22 cellular contexts compared by ENCODE assay signal in the genomic region with DNA sequence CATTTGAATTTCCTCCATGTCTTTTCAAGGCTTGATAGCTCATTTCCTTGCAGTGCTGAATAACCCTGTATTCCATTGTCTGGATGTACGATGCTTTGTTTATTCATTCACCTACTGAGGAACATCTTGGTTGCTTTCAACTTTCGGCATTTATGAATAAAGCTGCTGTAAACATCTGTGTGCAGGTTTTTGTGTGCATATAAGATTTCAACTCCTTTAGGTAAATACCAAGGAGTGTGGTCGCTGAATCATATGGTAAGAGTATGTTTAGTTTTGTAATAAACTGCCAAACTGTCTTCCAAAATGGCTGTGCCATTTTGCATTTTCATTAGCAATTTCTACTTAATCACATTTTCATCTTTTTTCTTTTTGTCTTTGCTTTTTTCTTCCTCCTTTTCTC.
"Had no signal": no experiment of that assay in that cellular context is flagged by ENCODE, and none has a peak within 500 bp of the region (broad histone marks: within the 10 kb centered on the region; RNA-seq: fewer than 3 reads in every experiment).

No MANE protein-coding gene starts in this region.

- ATAC-seq: effector memory CD8-positive, alpha-beta T cell; foreskin keratinocyte; gastroesophageal sphincter; heart left ventricle; left cardiac atrium; left lung; left ventricle myocardium superior; lower lobe of right lung; naive thymus-derived CD4-positive, alpha-beta T cell had no signal

- H3K9me3 ChIP-seq: colonic mucosa, esophagus muscularis mucosa, gastroesophageal sphincter, left lung, lower lobe of right lung had no signal

- H3K4me1 Mint-ChIP-seq: naive thymus-derived CD4-positive, alpha-beta T cell had no signal

- FAIRE-seq: endothelial cell of umbilical vein, frontal cortex, islet of Langerhans, keratinocyte had no signal

- H3K27ac Mint-ChIP-seq: dendritic cell treated with granulocyte-macrophage colony-stimulating factor and Interleukin-4, amounts not matched to agents 40 ng/mL and 50 ng/mL, for 4 days; effector memory CD8-positive, alpha-beta T cell; endodermal cell; naive thymus-derived CD4-positive, alpha-beta T cell had no signal

- H3K4me3 ChIP-seq: colonic mucosa, esophagus muscularis mucosa, gastroesophageal sphincter, heart left ventricle, left lung, lower lobe of right lung had no signal

- DNase-seq: colonic mucosa; cortex of kidney; effector CD8-positive, alpha-beta T cell; effector memory CD8-positive, alpha-beta T cell; endodermal cell; foreskin keratinocyte; heart left ventricle; hippocampal formation; left cardiac atrium; left lung; left ventricle myocardium superior; lower lobe of right lung; mesenchymal stem cell; midbrain; naive thymus-derived CD4-positive, alpha-beta T cell had no signal

- H3K27me3 Mint-ChIP-seq: effector memory CD8-positive, alpha-beta T cell had no signal

- H3K4me1 ChIP-seq: colonic mucosa, esophagus muscularis mucosa, foreskin keratinocyte, left lung, lower lobe of right lung had no signal

- H3K27ac ChIP-seq: colonic mucosa, esophagus muscularis mucosa, foreskin keratinocyte, gastroesophageal sphincter, left lung, lower lobe of right lung had no signal

- H3K4me3 Mint-ChIP-seq: dendritic cell treated with granulocyte-macrophage colony-stimulating factor and Interleukin-4, amounts not matched to agents 40 ng/mL and 50 ng/mL, for 4 days; effector memory CD8-positive, alpha-beta T cell; endodermal cell; naive thymus-derived CD4-positive, alpha-beta T cell had no signal

- H3K9me3 Mint-ChIP-seq: dendritic cell treated with granulocyte-macrophage colony-stimulating factor and Interleukin-4, amounts not matched to agents 40 ng/mL and 50 ng/mL, for 4 days; endodermal cell had no signal

- H3K27me3 ChIP-seq: colonic mucosa, foreskin keratinocyte, left lung had no signal

- H3K36me3 ChIP-seq: colonic mucosa, esophagus muscularis mucosa, gastroesophageal sphincter, heart left ventricle, left lung, lower lobe of right lung had no signal
